In the genomic region with DNA sequence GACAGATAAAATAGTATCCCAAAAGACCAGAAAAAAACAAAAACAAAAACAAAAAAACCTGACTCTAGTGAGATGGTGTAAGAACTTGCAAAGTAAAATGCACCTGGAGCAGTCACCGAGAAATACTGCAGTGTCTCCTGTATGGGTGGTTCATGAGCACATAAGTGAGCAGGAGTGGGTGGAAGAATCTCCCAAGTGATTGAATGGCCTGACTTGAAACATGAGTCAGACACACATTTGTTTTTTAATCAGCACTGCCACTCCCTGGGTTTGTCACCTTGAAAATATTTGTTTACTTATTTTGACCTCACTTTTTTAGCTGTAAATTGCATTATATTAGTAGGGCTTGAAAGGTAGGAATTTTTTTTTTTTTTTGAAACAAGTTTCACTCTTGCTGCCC, we compare ENCODE assay signal across 13 cellular contexts. TPM values are rescaled to one million over a fixed set of nuclear protein-coding genes. Genes with fewer than 3 reads are reported as not detected.
DNase-seq lines count a peak whose midpoint lies in the region; ATAC-seq and TF ChIP-seq lines count a peak whose summit lies in the region.
"Had no signal": no experiment of that assay in that cellular context is flagged by ENCODE, and none has a peak within 500 bp of the region (broad histone marks: within the 10 kb centered on the region; RNA-seq: fewer than 3 reads in every experiment).

No MANE protein-coding gene starts in this region.

- no peak for TF ChIP-seq POLR2A in breast epithelium (IDR thresholded peaks at IDR 0.05)

- no peak overlapping the region for H3K9ac ChIP-seq in adipocyte (ENCODE audit: low read length)

- H3K27ac Mint-ChIP-seq in MCF 10A (ENCODE audit: low read depth, unreplicated experiment) = peak overlapping the region; percentile 97
- H3K27ac Mint-ChIP-seq in type B pancreatic cell = peak overlapping the region; percentile 99

- H3K27me3 Mint-ChIP-seq in MCF 10A (ENCODE audit: insufficient read depth, unreplicated experiment) = no peaks in the 10 kb centered on the region
- H3K27me3 Mint-ChIP-seq in type B pancreatic cell = no peaks in the 10 kb centered on the region

- H3K4me1 ChIP-seq in breast epithelium (peaks cover 0 to 6% of the 10 kb centered on the region in 2 donors), adipocyte (ENCODE audit: control insufficient read depth, insufficient read depth, low read length) (peaks cover 16% of the 10 kb centered on the region)

- H3K36me3 Mint-ChIP-seq in MCF 10A (ENCODE audit: insufficient read depth, unreplicated experiment) (peaks cover 53% of the 10 kb centered on the region), type B pancreatic cell (peaks cover 57% of the 10 kb centered on the region)

- CTCF ChIA-PET in MCF 10A (lab: Yijun Ruan, JAX) = interaction anchor here (0.7 kb wide), 1 partner anchor 172 kb away, joined by 5 read pairs; no protein-coding TSS in a partner anchor

- H3K27ac ChIP-seq in breast epithelium = no peak overlapping the region
- H3K27ac ChIP-seq: psoas muscle had no signal

- intact Hi-C loops in MCF 10A (cut with micrococcal nuclease) (loop anchor here (2.0 to 5.0 kb wide), 3 partner anchors 62 to 183 kb away; a partner anchor contains a TSS), breast epithelium (cut with DNase I; ENCODE audit: low total_unique reads) (no loop called here)

- no peaks in the 10 kb centered on the region for H3K9me3 Mint-ChIP-seq in MCF 10A (ENCODE audit: unreplicated experiment)
- H3K9me3 Mint-ChIP-seq in type B pancreatic cell = peaks cover 8% of the 10 kb centered on the region

- H3K4me1 Mint-ChIP-seq in MCF 10A (ENCODE audit: insufficient read depth, unreplicated experiment) = peaks cover 16% of the 10 kb centered on the region
- peaks cover 5% of the 10 kb centered on the region for H3K4me1 Mint-ChIP-seq in type B pancreatic cell (ENCODE audit: unreplicated experiment)

- H3K9me3 ChIP-seq in breast epithelium = no peaks in the 10 kb centered on the region
- peaks cover 4% of the 10 kb centered on the region for H3K9me3 ChIP-seq in adipocyte (ENCODE audit: control insufficient read depth, low read length)
- H3K9me3 ChIP-seq: psoas muscle had no signal

- H3K36me3 ChIP-seq in breast epithelium = no peaks in the 10 kb centered on the region
- peaks cover 40% of the 10 kb centered on the region for H3K36me3 ChIP-seq in adipocyte (ENCODE audit: control insufficient read depth, insufficient read depth, low read length, severe bottlenecking)

- no TSS peak for BruUV-seq in MCF 10A (replicated peaks; lab: Mats Ljungman, UMichigan)

- H3K4me3 ChIP-seq in breast epithelium (no peak overlapping the region), adipocyte (ENCODE audit: low read length) (peak overlapping the region; percentile 23)
- H3K4me3 ChIP-seq: psoas muscle had no signal

- TF ChIP-seq CTCF in MCF 10A (IDR thresholded peaks at IDR 0.05; ENCODE audit: unreplicated experiment) (no peak), breast epithelium (IDR thresholded peaks at IDR 0.05) (no peak), type B pancreatic cell (conservative IDR thresholded peaks at IDR 0.05) (no peak)

- H3K27me3 ChIP-seq in breast epithelium (no peaks in the 10 kb centered on the region), adipocyte (replicated peaks; ENCODE audit: control insufficient read depth, insufficient read depth, low read length) (no peaks in the 10 kb centered on the region)

- H3K4me3 Mint-ChIP-seq in MCF 10A (ENCODE audit: unreplicated experiment) = peak overlapping the region; percentile 92
- peak overlapping the region; percentile 99 for H3K4me3 Mint-ChIP-seq in type B pancreatic cell

- ATAC-seq in GM18520 (IDR thresholded peaks at IDR 0.05; ENCODE audit: unreplicated experiment) = no peak
- ATAC-seq: psoas muscle; stimulated activated naive CD8-positive, alpha-beta T cell treated with anti-CD3 and anti-CD28 coated beads, Interleukin-15, Interleukin-2, amounts not matched to agents 100 U/mL and 50 U/mL, for 24 hours had no signal

- peak; percentile 51 for DNase-seq in MCF 10A (ENCODE audit: unreplicated experiment)
- DNase-seq in breast epithelium (ENCODE audit: low spot score in 2 of 2) = no peak
- no peak for DNase-seq in adipocyte (ENCODE audit: low read depth)
- DNase-seq in kidney tubule cell (ENCODE audit: low spot score) = peak; percentile 61
- DNase-seq in type B pancreatic cell (ENCODE audit: extremely low spot score, unreplicated experiment) = no peak
- DNase-seq in NCI-H1092 treated with DMSO at 0.1 percent for 48 hours (lab: John Stamatoyannopoulos, UW) = no peak
- no peak for DNase-seq in NCI-H2227 treated with DMSO at 0.1 percent for 48 hours (lab: John Stamatoyannopoulos, UW)
- DNase-seq: activated CD4-positive, CD25-positive, alpha-beta regulatory T cell treated with anti-CD3 and anti-CD28 coated beads, Interleukin-2, amount 50 U/mL, for 72 hours; DMS79; NCI-H2171; psoas muscle; stimulated activated naive CD8-positive, alpha-beta T cell treated with anti-CD3 and anti-CD28 coated beads, Interleukin-15, Interleukin-2, amounts not matched to agents 100 U/mL and 50 U/mL, for 24 hours had no signal

- POLR2A ChIA-PET in MCF 10A (lab: Yijun Ruan, JAX) = interaction anchor here (0.6 to 3.7 kb wide), 12 partner anchors 14 to 624 kb away, joined by 3 to 72 read pairs (median 4); a partner anchor contains a TSS

RNA-seq across cellular contexts. Expression of a gene that starts 2.0 kb away (rescaled TPM):
- 17.2 and 22.1 TPM in 2 replicates for total RNA-seq in MCF 10A (2022)
- 10 to 100 TPM; 11.1 to 28.1 (median 11.8) TPM for total RNA-seq in breast epithelium
- 38.0 and 40.6 TPM in 2 replicates for total RNA-seq in type B pancreatic cell (ENCODE audit: low replicate concordance)

Comparison
In these comparisons a context has a peak if more than half of its experiments do, and no peak if none do; other contexts are left out.
1. DNase-seq: peak in MCF 10A (single experiment) and kidney tubule cell (single experiment); none in breast epithelium (0 of 2), adipocyte (single experiment), type B pancreatic cell (single experiment), NCI-H1092 treated with DMSO at 0.1 percent for 48 hours (single experiment) and NCI-H2227 treated with DMSO at 0.1 percent for 48 hours (single experiment).